ENCODE assay signal across 1 cellular context in the genomic region with DNA sequence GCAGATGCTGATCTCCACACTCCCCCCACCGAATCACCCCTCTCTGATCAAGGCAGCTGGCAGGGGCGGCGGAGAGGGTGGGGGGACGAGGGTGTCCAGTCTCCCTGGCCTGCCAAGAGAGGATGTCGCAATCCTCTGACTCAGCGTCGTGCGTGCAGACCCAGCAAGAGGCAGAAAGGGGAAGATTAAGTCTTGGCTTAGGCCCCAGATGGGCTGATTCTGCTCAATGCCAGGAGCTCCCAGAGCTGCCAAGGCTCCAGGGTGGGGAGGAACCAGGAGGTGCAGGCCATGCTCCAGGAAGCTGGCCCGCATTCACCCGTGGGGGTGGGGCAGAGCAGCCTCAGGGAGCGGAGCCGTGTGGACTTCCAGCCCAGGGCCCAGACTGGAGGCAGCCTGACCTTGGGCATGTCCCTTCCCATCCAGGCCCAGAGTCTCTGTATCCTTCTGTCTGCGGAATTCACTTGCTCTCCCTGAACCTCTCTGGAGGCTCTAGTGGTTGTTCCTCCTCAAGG.
TF ChIP-seq lines count a peak whose summit lies in the region.

No MANE protein-coding gene starts in this region.

TF ChIP-seq in HepG2, 621 proteins besides CTCF, POLR2A, EP300 and RAD21 (continued from another document and continues in another):
- TF ChIP-seq, protein P1, sequence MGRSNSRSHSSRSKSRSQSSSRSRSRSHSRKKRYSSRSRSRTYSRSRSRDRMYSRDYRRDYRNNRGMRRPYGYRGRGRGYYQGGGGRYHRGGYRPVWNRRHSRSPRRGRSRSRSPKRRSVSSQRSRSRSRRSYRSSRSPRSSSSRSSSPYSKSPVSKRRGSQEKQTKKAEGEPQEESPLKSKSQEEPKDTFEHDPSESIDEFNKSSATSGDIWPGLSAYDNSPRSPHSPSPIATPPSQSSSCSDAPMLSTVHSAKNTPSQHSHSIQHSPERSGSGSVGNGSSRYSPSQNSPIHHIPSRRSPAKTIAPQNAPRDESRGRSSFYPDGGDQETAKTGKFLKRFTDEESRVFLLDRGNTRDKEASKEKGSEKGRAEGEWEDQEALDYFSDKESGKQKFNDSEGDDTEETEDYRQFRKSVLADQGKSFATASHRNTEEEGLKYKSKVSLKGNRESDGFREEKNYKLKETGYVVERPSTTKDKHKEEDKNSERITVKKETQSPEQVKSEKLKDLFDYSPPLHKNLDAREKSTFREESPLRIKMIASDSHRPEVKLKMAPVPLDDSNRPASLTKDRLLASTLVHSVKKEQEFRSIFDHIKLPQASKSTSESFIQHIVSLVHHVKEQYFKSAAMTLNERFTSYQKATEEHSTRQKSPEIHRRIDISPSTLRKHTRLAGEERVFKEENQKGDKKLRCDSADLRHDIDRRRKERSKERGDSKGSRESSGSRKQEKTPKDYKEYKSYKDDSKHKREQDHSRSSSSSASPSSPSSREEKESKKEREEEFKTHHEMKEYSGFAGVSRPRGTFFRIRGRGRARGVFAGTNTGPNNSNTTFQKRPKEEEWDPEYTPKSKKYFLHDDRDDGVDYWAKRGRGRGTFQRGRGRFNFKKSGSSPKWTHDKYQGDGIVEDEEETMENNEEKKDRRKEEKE (IDR thresholded peaks at IDR 0.05) = no peak
- TF ChIP-seq ZC3H4 (CRISPR knock-in tag; IDR thresholded peaks at IDR 0.05; ENCODE audit: borderline replicate concordance) = no peak
- TF ChIP-seq, protein P2, sequence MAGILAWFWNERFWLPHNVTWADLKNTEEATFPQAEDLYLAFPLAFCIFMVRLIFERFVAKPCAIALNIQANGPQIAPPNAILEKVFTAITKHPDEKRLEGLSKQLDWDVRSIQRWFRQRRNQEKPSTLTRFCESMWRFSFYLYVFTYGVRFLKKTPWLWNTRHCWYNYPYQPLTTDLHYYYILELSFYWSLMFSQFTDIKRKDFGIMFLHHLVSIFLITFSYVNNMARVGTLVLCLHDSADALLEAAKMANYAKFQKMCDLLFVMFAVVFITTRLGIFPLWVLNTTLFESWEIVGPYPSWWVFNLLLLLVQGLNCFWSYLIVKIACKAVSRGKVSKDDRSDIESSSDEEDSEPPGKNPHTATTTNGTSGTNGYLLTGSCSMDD (CRISPR knock-in tag; IDR thresholded peaks at IDR 0.05) = no peak
- TF ChIP-seq ZMYM4 (CRISPR knock-in tag; IDR thresholded peaks at IDR 0.05) = 0 out of 2 replicates have a peak, but pooled peaks have one; percentile 16
- no peak for TF ChIP-seq RARG (CRISPR knock-in tag; IDR thresholded peaks at IDR 0.05; ENCODE audit: low read depth)
- TF ChIP-seq JUNB (CRISPR knock-in tag; IDR thresholded peaks at IDR 0.05; ENCODE audit: borderline replicate concordance) = no peak
- no peak for TF ChIP-seq TBL1XR1 (IDR thresholded peaks at IDR 0.05; ENCODE audit: borderline replicate concordance, low read length, partially characterized antibody)
- no peak for TF ChIP-seq ZNF296 (CRISPR knock-in tag; conservative IDR thresholded peaks at IDR 0.05)
- TF ChIP-seq, protein P3, sequence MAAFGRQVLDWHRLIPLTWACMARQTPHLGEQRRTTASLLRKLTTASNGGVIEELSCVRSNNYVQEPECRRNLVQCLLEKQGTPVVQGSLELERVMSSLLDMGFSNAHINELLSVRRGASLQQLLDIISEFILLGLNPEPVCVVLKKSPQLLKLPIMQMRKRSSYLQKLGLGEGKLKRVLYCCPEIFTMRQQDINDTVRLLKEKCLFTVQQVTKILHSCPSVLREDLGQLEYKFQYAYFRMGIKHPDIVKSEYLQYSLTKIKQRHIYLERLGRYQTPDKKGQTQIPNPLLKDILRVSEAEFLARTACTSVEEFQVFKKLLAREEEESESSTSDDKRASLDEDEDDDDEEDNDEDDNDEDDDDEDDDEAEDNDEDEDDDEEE (CRISPR knock-in tag; IDR thresholded peaks at IDR 0.05) = no peak
- no peak; the same call in 1 of the 2 replicates for TF ChIP-seq ZNF788 (CRISPR knock-in tag; IDR thresholded peaks at IDR 0.05; ENCODE audit: borderline replicate concordance)
- no peak for TF ChIP-seq GPN1 (CRISPR knock-in tag; IDR thresholded peaks at IDR 0.05; ENCODE audit: borderline replicate concordance)
- TF ChIP-seq, protein P4, sequence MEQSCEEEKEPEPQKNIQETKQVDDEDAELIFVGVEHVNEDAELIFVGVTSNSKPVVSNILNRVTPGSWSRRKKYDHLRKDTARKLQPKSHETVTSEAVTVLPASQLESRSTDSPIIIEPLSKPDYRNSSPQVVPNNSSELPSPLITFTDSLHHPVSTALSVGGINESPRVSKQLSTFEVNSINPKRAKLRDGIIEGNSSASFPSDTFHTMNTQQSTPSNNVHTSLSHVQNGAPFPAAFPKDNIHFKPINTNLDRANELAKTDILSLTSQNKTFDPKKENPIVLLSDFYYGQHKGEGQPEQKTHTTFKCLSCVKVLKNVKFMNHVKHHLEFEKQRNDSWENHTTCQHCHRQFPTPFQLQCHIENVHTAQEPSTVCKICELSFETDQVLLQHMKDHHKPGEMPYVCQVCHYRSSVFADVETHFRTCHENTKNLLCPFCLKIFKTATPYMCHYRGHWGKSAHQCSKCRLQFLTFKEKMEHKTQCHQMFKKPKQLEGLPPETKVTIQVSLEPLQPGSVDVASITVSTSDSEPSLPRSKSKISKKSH (CRISPR knock-in tag; IDR thresholded peaks at IDR 0.05; ENCODE audit: borderline replicate concordance) = no peak
- no peak for TF ChIP-seq ZBTB38 (CRISPR knock-in tag; IDR thresholded peaks at IDR 0.05)
- TF ChIP-seq, protein P5, sequence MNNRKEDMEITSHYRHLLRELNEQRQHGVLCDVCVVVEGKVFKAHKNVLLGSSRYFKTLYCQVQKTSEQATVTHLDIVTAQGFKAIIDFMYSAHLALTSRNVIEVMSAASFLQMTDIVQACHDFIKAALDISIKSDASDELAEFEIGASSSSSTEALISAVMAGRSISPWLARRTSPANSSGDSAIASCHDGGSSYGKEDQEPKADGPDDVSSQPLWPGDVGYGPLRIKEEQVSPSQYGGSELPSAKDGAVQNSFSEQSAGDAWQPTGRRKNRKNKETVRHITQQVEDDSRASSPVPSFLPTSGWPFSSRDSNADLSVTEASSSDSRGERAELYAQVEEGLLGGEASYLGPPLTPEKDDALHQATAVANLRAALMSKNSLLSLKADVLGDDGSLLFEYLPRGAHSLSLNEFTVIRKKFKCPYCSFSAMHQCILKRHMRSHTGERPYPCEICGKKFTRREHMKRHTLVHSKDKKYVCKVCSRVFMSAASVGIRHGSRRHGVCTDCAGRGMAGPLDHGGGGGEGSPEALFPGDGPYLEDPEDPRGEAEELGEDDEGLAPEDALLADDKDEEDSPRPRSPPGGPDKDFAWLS (CRISPR knock-in tag; IDR thresholded peaks at IDR 0.05; ENCODE audit: borderline replicate concordance) = no peak
- TF ChIP-seq, protein P6, sequence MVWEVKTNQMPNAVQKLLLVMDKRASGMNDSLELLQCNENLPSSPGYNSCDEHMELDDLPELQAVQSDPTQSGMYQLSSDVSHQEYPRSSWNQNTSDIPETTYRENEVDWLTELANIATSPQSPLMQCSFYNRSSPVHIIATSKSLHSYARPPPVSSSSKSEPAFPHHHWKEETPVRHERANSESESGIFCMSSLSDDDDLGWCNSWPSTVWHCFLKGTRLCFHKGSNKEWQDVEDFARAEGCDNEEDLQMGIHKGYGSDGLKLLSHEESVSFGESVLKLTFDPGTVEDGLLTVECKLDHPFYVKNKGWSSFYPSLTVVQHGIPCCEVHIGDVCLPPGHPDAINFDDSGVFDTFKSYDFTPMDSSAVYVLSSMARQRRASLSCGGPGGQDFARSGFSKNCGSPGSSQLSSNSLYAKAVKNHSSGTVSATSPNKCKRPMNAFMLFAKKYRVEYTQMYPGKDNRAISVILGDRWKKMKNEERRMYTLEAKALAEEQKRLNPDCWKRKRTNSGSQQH (CRISPR knock-in tag; IDR thresholded peaks at IDR 0.05; ENCODE audit: low read depth) = no peak
- no peak for TF ChIP-seq ZMAT3 (CRISPR knock-in tag; conservative IDR thresholded peaks at IDR 0.05)
- TF ChIP-seq ZNF260 (CRISPR knock-in tag; IDR thresholded peaks at IDR 0.05; ENCODE audit: borderline replicate concordance, low read depth) = no peak
- no peak; the same call in 1 of the 2 replicates for TF ChIP-seq MAZ (IDR thresholded peaks at IDR 0.05; ENCODE audit: borderline replicate concordance, low read depth, low read length)
- no peak for TF ChIP-seq MAZ (CRISPR knock-in tag; IDR thresholded peaks at IDR 0.05; ENCODE audit: low read depth)
- no peak for TF ChIP-seq ZNF207 (IDR thresholded peaks at IDR 0.05; ENCODE audit: borderline replicate concordance)
- no peak for TF ChIP-seq HNRNPLL (IDR thresholded peaks at IDR 0.05; ENCODE audit: low read depth, low read length, poor library complexity, severe bottlenecking)
- no peak for TF ChIP-seq ZNF510 (CRISPR knock-in tag; IDR thresholded peaks at IDR 0.05; ENCODE audit: low read depth)
- TF ChIP-seq, protein P7, sequence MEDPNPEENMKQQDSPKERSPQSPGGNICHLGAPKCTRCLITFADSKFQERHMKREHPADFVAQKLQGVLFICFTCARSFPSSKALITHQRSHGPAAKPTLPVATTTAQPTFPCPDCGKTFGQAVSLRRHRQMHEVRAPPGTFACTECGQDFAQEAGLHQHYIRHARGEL (CRISPR knock-in tag; IDR thresholded peaks at IDR 0.05) = no peak
- TF ChIP-seq CEBPG (CRISPR knock-in tag; IDR thresholded peaks at IDR 0.05) = peak; percentile 95
- no peak for TF ChIP-seq TBX3 (IDR thresholded peaks at IDR 0.05; ENCODE audit: borderline replicate concordance)
- TF ChIP-seq, protein P8, sequence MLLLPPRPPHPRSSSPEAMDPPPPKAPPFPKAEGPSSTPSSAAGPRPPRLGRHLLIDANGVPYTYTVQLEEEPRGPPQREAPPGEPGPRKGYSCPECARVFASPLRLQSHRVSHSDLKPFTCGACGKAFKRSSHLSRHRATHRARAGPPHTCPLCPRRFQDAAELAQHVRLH (CRISPR knock-in tag; IDR thresholded peaks at IDR 0.05; ENCODE audit: borderline replicate concordance, low read depth) = no peak
- TF ChIP-seq YY1 (IDR thresholded peaks at IDR 0.05; ENCODE audit: insufficient read depth, insufficient replicate concordance, low read depth, low read length) = no peak
- peak; percentile 65 for TF ChIP-seq RARA (CRISPR knock-in tag; IDR thresholded peaks at IDR 0.05)
- TF ChIP-seq KLF15 (CRISPR knock-in tag; IDR thresholded peaks at IDR 0.05; ENCODE audit: borderline replicate concordance) = no peak
- no peak for TF ChIP-seq ZNF382 (CRISPR knock-in tag; IDR thresholded peaks at IDR 0.05; ENCODE audit: borderline replicate concordance)
- TF ChIP-seq SOX6 (IDR thresholded peaks at IDR 0.05) = no peak
- TF ChIP-seq SOX6 (CRISPR knock-in tag; IDR thresholded peaks at IDR 0.05) = peak; percentile 55; the same call in 1 of the 2 replicates
- TF ChIP-seq ZNF549 (CRISPR knock-in tag; IDR thresholded peaks at IDR 0.05) = no peak
- TF ChIP-seq MBNL3 (CRISPR knock-in tag; conservative IDR thresholded peaks at IDR 0.05) = no peak
- no peak for TF ChIP-seq ZNF780A (CRISPR knock-in tag; IDR thresholded peaks at IDR 0.05)
- TF ChIP-seq ZNF652 (CRISPR knock-in tag; IDR thresholded peaks at IDR 0.05; ENCODE audit: borderline replicate concordance, low read depth) = no peak
- TF ChIP-seq ZKSCAN5 (CRISPR knock-in tag; IDR thresholded peaks at IDR 0.05) = no peak
- no peak for TF ChIP-seq NR3C1 (CRISPR knock-in tag; IDR thresholded peaks at IDR 0.05)
- no peak for TF ChIP-seq ZBTB42 (CRISPR knock-in tag; IDR thresholded peaks at IDR 0.05)
- TF ChIP-seq ZSCAN20 (CRISPR knock-in tag; IDR thresholded peaks at IDR 0.05; ENCODE audit: borderline replicate concordance) = no peak
- no peak for TF ChIP-seq GTF2F1 (IDR thresholded peaks at IDR 0.05; ENCODE audit: low read length)
- no peak for TF ChIP-seq PHF20 (CRISPR knock-in tag; IDR thresholded peaks at IDR 0.05)
- TF ChIP-seq, protein P9, sequence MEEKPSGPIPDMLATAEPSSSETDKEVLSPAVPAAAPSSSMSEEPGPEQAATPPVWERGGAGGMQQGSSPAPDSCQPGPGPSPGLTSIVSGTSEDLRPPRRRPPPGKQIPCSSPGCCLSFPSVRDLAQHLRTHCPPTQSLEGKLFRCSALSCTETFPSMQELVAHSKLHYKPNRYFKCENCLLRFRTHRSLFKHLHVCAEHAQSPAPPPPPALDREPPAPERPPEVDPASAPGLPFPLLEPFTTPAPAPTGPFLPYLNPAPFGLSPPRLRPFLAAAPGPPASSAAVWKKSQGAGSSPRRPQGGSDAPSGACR (CRISPR knock-in tag; IDR thresholded peaks at IDR 0.05) = no peak
- TF ChIP-seq MED1 (CRISPR knock-in tag; IDR thresholded peaks at IDR 0.05) = peak; percentile 31
- no peak for TF ChIP-seq KMT2B (CRISPR knock-in tag; IDR thresholded peaks at IDR 0.05)
- TF ChIP-seq, protein P10, sequence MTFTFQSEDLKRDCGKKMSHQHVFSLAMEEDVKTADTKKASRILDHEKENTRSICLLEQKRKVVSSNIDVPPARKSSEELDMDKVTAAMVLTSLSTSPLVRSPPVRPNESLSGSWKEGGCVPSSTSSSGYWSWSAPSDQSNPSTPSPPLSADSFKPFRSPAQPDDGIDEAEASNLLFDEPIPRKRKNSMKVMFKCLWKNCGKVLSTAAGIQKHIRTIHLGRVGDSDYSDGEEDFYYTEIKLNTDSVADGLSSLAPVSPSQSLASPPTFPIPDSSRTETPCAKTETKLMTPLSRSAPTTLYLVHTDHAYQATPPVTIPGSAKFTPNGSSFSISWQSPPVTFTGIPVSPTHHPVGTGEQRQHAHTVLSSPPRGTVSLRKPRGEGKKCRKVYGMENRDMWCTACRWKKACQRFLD (CRISPR knock-in tag; IDR thresholded peaks at IDR 0.05; ENCODE audit: borderline replicate concordance) = no peak
- TF ChIP-seq CREB1 (IDR thresholded peaks at IDR 0.05) = no peak
- TF ChIP-seq CREB1 (CRISPR knock-in tag; IDR thresholded peaks at IDR 0.05) = no peak
- TF ChIP-seq SALL2 (CRISPR knock-in tag; IDR thresholded peaks at IDR 0.05) = no peak
- TF ChIP-seq ZNF567 (CRISPR knock-in tag; IDR thresholded peaks at IDR 0.05; ENCODE audit: borderline replicate concordance) = no peak
- TF ChIP-seq MAFF (IDR thresholded peaks at IDR 0.05; ENCODE audit: low read depth, low read length) = peak; percentile 31; the same call in 1 of the 2 replicates
- no peak for TF ChIP-seq NCOA1 (CRISPR knock-in tag; IDR thresholded peaks at IDR 0.05)
- TF ChIP-seq HMGA1 (CRISPR knock-in tag; conservative IDR thresholded peaks at IDR 0.05) = no peak
- TF ChIP-seq SIX1 (CRISPR knock-in tag; IDR thresholded peaks at IDR 0.05; ENCODE audit: borderline replicate concordance) = no peak
- TF ChIP-seq TEAD3 (CRISPR knock-in tag; optimal IDR thresholded peaks at IDR 0.05; ENCODE audit: borderline replicate concordance) = peak; percentile 37
- no peak for TF ChIP-seq ZNF670 (CRISPR knock-in tag; IDR thresholded peaks at IDR 0.05; ENCODE audit: borderline replicate concordance)
- no peak for TF ChIP-seq GTF3A (CRISPR knock-in tag; conservative IDR thresholded peaks at IDR 0.05)
- TF ChIP-seq, protein P11, sequence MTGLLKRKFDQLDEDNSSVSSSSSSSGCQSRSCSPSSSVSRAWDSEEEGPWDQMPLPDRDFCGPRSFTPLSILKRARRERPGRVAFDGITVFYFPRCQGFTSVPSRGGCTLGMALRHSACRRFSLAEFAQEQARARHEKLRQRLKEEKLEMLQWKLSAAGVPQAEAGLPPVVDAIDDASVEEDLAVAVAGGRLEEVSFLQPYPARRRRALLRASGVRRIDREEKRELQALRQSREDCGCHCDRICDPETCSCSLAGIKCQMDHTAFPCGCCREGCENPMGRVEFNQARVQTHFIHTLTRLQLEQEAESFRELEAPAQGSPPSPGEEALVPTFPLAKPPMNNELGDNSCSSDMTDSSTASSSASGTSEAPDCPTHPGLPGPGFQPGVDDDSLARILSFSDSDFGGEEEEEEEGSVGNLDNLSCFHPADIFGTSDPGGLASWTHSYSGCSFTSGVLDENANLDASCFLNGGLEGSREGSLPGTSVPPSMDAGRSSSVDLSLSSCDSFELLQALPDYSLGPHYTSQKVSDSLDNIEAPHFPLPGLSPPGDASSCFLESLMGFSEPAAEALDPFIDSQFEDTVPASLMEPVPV (CRISPR knock-in tag; IDR thresholded peaks at IDR 0.05) = no peak
- TF ChIP-seq SRSF4 (IDR thresholded peaks at IDR 0.05; ENCODE audit: low read depth, low read length, poor library complexity, severe bottlenecking) = no peak
- no peak for TF ChIP-seq PCBP2 (optimal IDR thresholded peaks at IDR 0.05; ENCODE audit: low read depth, low read length, poor library complexity, severe bottlenecking)
